21 cellular contexts compared by ENCODE assay signal in the genomic region with DNA sequence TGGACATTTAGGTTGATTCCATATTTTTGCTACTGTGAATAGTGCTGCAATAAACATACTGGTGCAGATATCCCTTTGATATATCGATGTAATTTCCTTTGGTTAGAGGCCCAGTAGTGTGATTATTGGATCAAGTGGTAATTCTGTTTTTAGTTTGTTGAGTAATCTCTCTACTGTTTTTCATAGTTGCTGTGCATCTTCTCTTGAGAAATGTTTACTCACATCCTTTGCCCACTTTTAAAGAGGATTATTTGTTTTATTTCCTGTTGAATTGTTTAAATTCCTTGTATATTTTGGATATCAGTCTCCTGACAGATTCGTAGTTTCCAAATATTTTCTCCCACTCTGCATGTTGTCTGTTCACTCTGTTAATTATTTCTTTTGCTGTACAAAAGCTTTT.
"Had no signal": no experiment of that assay in that cellular context is flagged by ENCODE, and none has a peak within 500 bp of the region (broad histone marks: within the 10 kb centered on the region; RNA-seq: fewer than 3 reads in every experiment).

No MANE protein-coding gene starts in this region.

- H3K36me3 ChIP-seq: upper lobe of right lung had no signal

- DNase-seq: activated CD4-positive, alpha-beta T cell treated with anti-CD3 and anti-CD28 coated beads, Interleukin-2, amount 50 U/mL, for 48 hours; activated CD4-positive, CD25-positive, alpha-beta regulatory T cell treated with anti-CD3 and anti-CD28 coated beads, Interleukin-2, amount 50 U/mL, for 72 hours; activated gamma-delta T cell; amniotic stem cell; body of pancreas; central memory CD4-positive, alpha-beta T cell; dorsolateral prefrontal cortex; endodermal cell; immature natural killer cell; kidney glomerular epithelial cell; left ventricle myocardium superior; occipital lobe; retina; stimulated activated CD4-positive, alpha-beta T cell treated with anti-CD3 and anti-CD28 coated beads, Interleukin-12 subunit alpha, Interleukin-12 subunit beta, amount 100 ng/mL, for 4 hours; stimulated activated CD4-positive, alpha-beta T cell treated with anti-CD3 and anti-CD28 coated beads, Interleukin-1b, Interleukin-23, amount 100 ng/mL, for 48 hours; stimulated activated CD8-positive, alpha-beta memory T cell treated with anti-CD3 and anti-CD28 coated beads, Interleukin-4, amount 100 ng/mL, for 48 hours; stimulated activated naive CD4-positive, alpha-beta T cell; T-helper 2 cell; upper lobe of right lung had no signal

- H3K27me3 ChIP-seq: body of pancreas, dorsolateral prefrontal cortex, upper lobe of right lung had no signal

- ATAC-seq: activated naive CD4-positive, alpha-beta T cell treated with anti-CD3 and anti-CD28 coated beads, Interleukin-2, amount 50 U/mL, for 72 hours; body of pancreas; left ventricle myocardium superior; upper lobe of right lung had no signal

- H3K4me3 ChIP-seq: body of pancreas, dorsolateral prefrontal cortex, upper lobe of right lung had no signal

- H3K27ac ChIP-seq: body of pancreas, dorsolateral prefrontal cortex, upper lobe of right lung, VCaP had no signal

- H3K9me3 ChIP-seq: body of pancreas, upper lobe of right lung had no signal

- H3K4me1 ChIP-seq: body of pancreas had no signal
